ENCODE assay signal across 9 cellular contexts in the genomic region with DNA sequence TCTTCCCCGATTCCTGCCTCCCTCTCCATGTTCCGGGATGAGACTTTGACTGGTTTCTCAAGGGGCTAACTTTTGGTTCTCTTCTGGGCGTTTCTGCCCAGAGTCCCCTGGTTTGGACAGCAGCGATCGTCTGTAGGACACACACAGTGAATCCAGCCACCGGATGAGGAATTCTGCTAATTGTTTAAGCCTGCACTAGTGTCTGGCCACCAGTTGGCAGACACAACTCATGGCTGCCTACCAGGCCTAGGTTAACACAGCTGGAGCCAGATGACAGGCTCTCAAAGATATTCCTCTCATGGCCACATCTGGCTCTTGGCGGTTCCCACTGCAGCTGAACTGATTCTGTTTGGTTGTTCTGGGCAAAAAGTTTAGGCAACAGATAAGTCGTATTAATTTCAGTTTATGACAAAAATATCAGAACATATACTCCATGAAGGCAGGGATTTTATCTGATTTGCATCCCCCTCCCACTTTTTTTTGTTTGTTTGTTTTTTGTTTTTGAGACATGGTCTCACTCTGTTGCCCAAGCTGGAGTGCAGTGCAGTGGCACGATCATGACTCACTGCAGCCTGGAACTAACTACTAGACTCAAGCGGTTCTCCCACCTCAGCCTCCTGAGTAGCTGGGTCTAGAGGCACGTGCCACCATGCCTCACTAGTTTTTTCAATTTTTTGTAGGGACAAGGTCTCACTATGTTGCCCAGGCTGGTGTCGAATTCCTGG.
DNase-seq lines count a peak whose midpoint lies in the region; ATAC-seq and TF ChIP-seq lines count a peak whose summit lies in the region.
"Had no signal": no experiment of that assay in that cellular context is flagged by ENCODE, and none has a peak within 500 bp of the region (broad histone marks: within the 10 kb centered on the region; RNA-seq: fewer than 3 reads in every experiment).

No MANE protein-coding gene starts in this region.

- H3K36me3 Mint-ChIP-seq in stimulated activated naive CD8-positive, alpha-beta T cell treated with anti-CD3 and anti-CD28 coated beads, Interleukin-15, Interleukin-2, amounts not matched to agents 100 ng/mL and 50 ng/mL, for 24 hours (ENCODE audit: low read depth): no peaks in the 10 kb centered on the region
- H3K36me3 Mint-ChIP-seq in immature natural killer cell: no peaks in the 10 kb centered on the region

- DNase-seq in stimulated activated naive CD8-positive, alpha-beta T cell treated with anti-CD3 and anti-CD28 coated beads, Interleukin-15, Interleukin-2, amounts not matched to agents 100 U/mL and 50 U/mL, for 24 hours: no peak
- DNase-seq in choroid plexus epithelial cell (ENCODE audit: low read depth) (peak; percentile 66), immature natural killer cell (no peak), NOMO-1 treated with DMSO at 0.1 percent for 48 hours (lab: John Stamatoyannopoulos, UW; ENCODE audit: unreplicated experiment) (no peak)
- DNase-seq: NCI-H2029 had no signal

- no peaks in the 10 kb centered on the region for H3K9me3 ChIP-seq in mesodermal cell (ENCODE audit: control insufficient read depth, low read length)

- ATAC-seq in stimulated activated naive CD8-positive, alpha-beta T cell treated with anti-CD3 and anti-CD28 coated beads, Interleukin-15, Interleukin-2, amounts not matched to agents 100 U/mL and 50 U/mL, for 24 hours: no peak
- no peak for ATAC-seq in GM21717 (IDR thresholded peaks at IDR 0.05; ENCODE audit: unreplicated experiment)
- no peak for ATAC-seq in GM19035 (IDR thresholded peaks at IDR 0.05; ENCODE audit: unreplicated experiment)

- no peaks in the 10 kb centered on the region for H3K27me3 Mint-ChIP-seq in stimulated activated naive CD8-positive, alpha-beta T cell treated with anti-CD3 and anti-CD28 coated beads, Interleukin-15, Interleukin-2, amounts not matched to agents 100 ng/mL and 50 ng/mL, for 24 hours
- H3K27me3 Mint-ChIP-seq in immature natural killer cell (ENCODE audit: low read depth in 3 of 3): peaks cover 0 to 4% (median 3%) of the 10 kb centered on the region in 3 donors

- H3K4me3 ChIP-seq in choroid plexus epithelial cell (ENCODE audit: low read depth, low read length) (no peak overlapping the region), mesodermal cell (ENCODE audit: extremely low read depth, insufficient read depth, low read length, poor library complexity, severe bottlenecking) (no peak overlapping the region)

- H3K4me1 Mint-ChIP-seq in stimulated activated naive CD8-positive, alpha-beta T cell treated with anti-CD3 and anti-CD28 coated beads, Interleukin-15, Interleukin-2, amounts not matched to agents 100 ng/mL and 50 ng/mL, for 24 hours (ENCODE audit: low read depth): peaks cover 67% of the 10 kb centered on the region
- peaks cover 35% of the 10 kb centered on the region in 2 donors for H3K4me1 Mint-ChIP-seq in immature natural killer cell

- no peaks in the 10 kb centered on the region for H3K9me3 Mint-ChIP-seq in stimulated activated naive CD8-positive, alpha-beta T cell treated with anti-CD3 and anti-CD28 coated beads, Interleukin-15, Interleukin-2, amounts not matched to agents 100 ng/mL and 50 ng/mL, for 24 hours
- no peaks in the 10 kb centered on the region for H3K9me3 Mint-ChIP-seq in immature natural killer cell

- peak; percentile 44 for TF ChIP-seq CTCF in choroid plexus epithelial cell (conservative IDR thresholded peaks at IDR 0.05; ENCODE audit: low read depth, low read length)

- peaks cover 20% of the 10 kb centered on the region for H3K4me1 ChIP-seq in mesodermal cell (ENCODE audit: control insufficient read depth, insufficient read depth, low read length, poor library complexity, severe bottlenecking)

- H3K36me3 ChIP-seq in mesodermal cell (ENCODE audit: control insufficient read depth, insufficient read depth, low read length): no peaks in the 10 kb centered on the region

- WGBS in mesodermal cell (ENCODE audit: insufficient coverage in 2 of 2), 2 experiments: 86 to 89% methylated on average over 10 of the region's 12 CpGs

- no peak overlapping the region for H3K4me3 Mint-ChIP-seq in stimulated activated naive CD8-positive, alpha-beta T cell treated with anti-CD3 and anti-CD28 coated beads, Interleukin-15, Interleukin-2, amounts not matched to agents 100 ng/mL and 50 ng/mL, for 24 hours
- H3K4me3 Mint-ChIP-seq in immature natural killer cell: no peak overlapping the region

- H3K27ac ChIP-seq in mesodermal cell (ENCODE audit: low read depth, low read length, severe bottlenecking): peak overlapping the region; percentile 69

- peak overlapping the region; percentile 75 for H3K27ac Mint-ChIP-seq in stimulated activated naive CD8-positive, alpha-beta T cell treated with anti-CD3 and anti-CD28 coated beads, Interleukin-15, Interleukin-2, amounts not matched to agents 100 ng/mL and 50 ng/mL, for 24 hours
- peak overlapping the region in 1 of 6 donors; percentile 7 for H3K27ac Mint-ChIP-seq in immature natural killer cell
